ENCODE assay signal across 23 cellular contexts in genomic region chr2:101486258-101486701, GRCh38. TPM values are rescaled to one million over a fixed set of nuclear protein-coding genes. Genes with fewer than 3 reads are reported as not detected.
DNase-seq lines count a peak whose midpoint lies in the region; ATAC-seq and TF ChIP-seq lines count a peak whose summit lies in the region.
"Had no signal": no experiment of that assay in that cellular context is flagged by ENCODE, and none has a peak within 500 bp of the region (broad histone marks: within the 10 kb centered on the region; RNA-seq: fewer than 3 reads in every experiment).

No MANE protein-coding gene starts in this region.

- H3K36me3 ChIP-seq in CD8-positive, alpha-beta T cell (ENCODE audit: insufficient read depth, low read length): no peaks in the 10 kb centered on the region
- H3K36me3 ChIP-seq: adrenal gland, breast epithelium, suprapubic skin had no signal

- intact Hi-C loops in CD8-positive, alpha-beta T cell (cut with DNase I, micrococcal nuclease): no loop called here

- no peak overlapping the region for H3K4me3 Mint-ChIP-seq in activated T-cell treated with anti-CD3 and anti-CD28 coated beads, Interleukin-2, amount 50 U/mL, for 4 hours
- no peak overlapping the region for H3K4me3 Mint-ChIP-seq in CD8-positive, alpha-beta T cell
- peak overlapping the region; percentile 4 for H3K4me3 Mint-ChIP-seq in activated T-helper 17 cell treated with anti-CD3 and anti-CD28 coated beads, Interleukin-2, amount 50 U/mL, for 72 hours
- H3K4me3 Mint-ChIP-seq in nephron: no peak overlapping the region
- H3K4me3 Mint-ChIP-seq: HFFc6, WTC11 had no signal

- no peaks in the 10 kb centered on the region for H3K9me3 Mint-ChIP-seq in activated T-cell treated with anti-CD3 and anti-CD28 coated beads, Interleukin-2, amount 50 U/mL, for 4 hours
- no peaks in the 10 kb centered on the region for H3K9me3 Mint-ChIP-seq in CD8-positive, alpha-beta T cell
- peaks cover 4% of the 10 kb centered on the region for H3K9me3 Mint-ChIP-seq in activated T-helper 17 cell treated with anti-CD3 and anti-CD28 coated beads, Interleukin-2, amount 50 U/mL, for 72 hours
- peaks cover 8% of the 10 kb centered on the region for H3K9me3 Mint-ChIP-seq in nephron
- H3K9me3 Mint-ChIP-seq: CD8-positive, alpha-beta memory T cell; HFFc6 had no signal

- CTCF ChIA-PET in CD8-positive, alpha-beta T cell (lab: Charles Lee): interaction anchor here (0.7 to 1.5 kb wide), 4 partner anchors 10 to 240 kb away, joined by 3 to 4 read pairs (median 3); no protein-coding TSS in a partner anchor

- peaks cover 20% of the 10 kb centered on the region for H3K4me1 Mint-ChIP-seq in activated T-cell treated with anti-CD3 and anti-CD28 coated beads, Interleukin-2, amount 50 U/mL, for 4 hours (ENCODE audit: low read depth)
- peaks cover 17% of the 10 kb centered on the region for H3K4me1 Mint-ChIP-seq in CD8-positive, alpha-beta T cell (ENCODE audit: low read depth)
- peaks cover 8% of the 10 kb centered on the region for H3K4me1 Mint-ChIP-seq in activated T-helper 17 cell treated with anti-CD3 and anti-CD28 coated beads, Interleukin-2, amount 50 U/mL, for 72 hours
- no peaks in the 10 kb centered on the region for H3K4me1 Mint-ChIP-seq in nephron

- no peaks in the 10 kb centered on the region for H3K9me3 ChIP-seq in CD8-positive, alpha-beta T cell (ENCODE audit: low read length)
- H3K9me3 ChIP-seq: adrenal gland, suprapubic skin had no signal

- no peaks in the 10 kb centered on the region for H3K27me3 ChIP-seq in CD8-positive, alpha-beta T cell (ENCODE audit: insufficient read depth, low read length)
- H3K27me3 ChIP-seq: adrenal gland, breast epithelium, suprapubic skin had no signal

- H3K4me3 ChIP-seq in CD8-positive, alpha-beta T cell (ENCODE audit: low read depth, low read length): no peak overlapping the region
- H3K4me3 ChIP-seq: adrenal gland, breast epithelium, suprapubic skin had no signal

- peaks cover 13% of the 10 kb centered on the region for H3K4me1 ChIP-seq in CD8-positive, alpha-beta T cell (ENCODE audit: insufficient read depth, low read length)
- H3K4me1 ChIP-seq: adrenal gland, breast epithelium, suprapubic skin had no signal

- H3K27ac ChIP-seq in CD8-positive, alpha-beta T cell (ENCODE audit: low read depth, low read length): no peak overlapping the region
- H3K27ac ChIP-seq: adrenal gland, breast epithelium, suprapubic skin had no signal

- POLR2A ChIA-PET in CD8-positive, alpha-beta T cell (lab: Charles Lee): interaction anchor here (1.5 kb wide), 1 partner anchor 14 kb away, joined by 3 read pairs; no protein-coding TSS in a partner anchor

- no peak for DNase-seq in activated T-cell treated with anti-CD3 and anti-CD28 coated beads, Interleukin-2, amount 50 U/mL, for 4 hours
- no peak for DNase-seq in activated T-cell treated with anti-CD3 and anti-CD28 coated beads, Interleukin-2, amount 50 U/mL, for 1 hour
- no peak for DNase-seq in CD8-positive, alpha-beta T cell
- DNase-seq in CD1c-positive myeloid dendritic cell (ENCODE audit: extremely low spot score): no peak
- DNase-seq: adrenal gland; CD8-positive, alpha-beta memory T cell; cortex of kidney; foreskin fibroblast; HFFc6; hypothalamus; islet precursor cell; KG1; NCI-H1930; posterior cingulate gyrus had no signal

- no peak for TF ChIP-seq CTCF in CD8-positive, alpha-beta T cell (IDR thresholded peaks at IDR 0.05)
- no peak for TF ChIP-seq CTCF in nephron (IDR thresholded peaks at IDR 0.05; ENCODE audit: unreplicated experiment in 3 of 3)

- ATAC-seq in activated T-cell treated with anti-CD3 and anti-CD28 coated beads, Interleukin-2, amount 50 U/mL, for 4 hours: peak; percentile 57 to 70
- no peak for ATAC-seq in CD8-positive, alpha-beta T cell
- ATAC-seq in activated T-helper 17 cell treated with anti-CD3 and anti-CD28 coated beads, Interleukin-2, amount 50 U/mL, for 72 hours (replicated peaks): peak; percentile 86
- ATAC-seq in HG03025 (IDR thresholded peaks at IDR 0.05; ENCODE audit: low FRiP score, unreplicated experiment) (no peak), HG03571 (IDR thresholded peaks at IDR 0.05; ENCODE audit: unreplicated experiment) (no peak)
- ATAC-seq: Panc1, WTC11 had no signal

- peak overlapping the region; percentile 33 for H3K27ac Mint-ChIP-seq in CD8-positive, alpha-beta T cell
- H3K27ac Mint-ChIP-seq in activated T-helper 17 cell treated with anti-CD3 and anti-CD28 coated beads, Interleukin-2, amount 50 U/mL, for 72 hours: peak overlapping the region; percentile 1
- H3K27ac Mint-ChIP-seq in nephron: peak overlapping the region in 2 of 3 experiments; percentile 18 to 45
- H3K27ac Mint-ChIP-seq: HFFc6, WTC11 had no signal

- H3K36me3 Mint-ChIP-seq in activated T-cell treated with anti-CD3 and anti-CD28 coated beads, Interleukin-2, amount 50 U/mL, for 4 hours (ENCODE audit: insufficient read depth): no peaks in the 10 kb centered on the region
- no peaks in the 10 kb centered on the region for H3K36me3 Mint-ChIP-seq in CD8-positive, alpha-beta T cell
- H3K36me3 Mint-ChIP-seq in activated T-helper 17 cell treated with anti-CD3 and anti-CD28 coated beads, Interleukin-2, amount 50 U/mL, for 72 hours (ENCODE audit: low read depth): no peaks in the 10 kb centered on the region
- no peaks in the 10 kb centered on the region for H3K36me3 Mint-ChIP-seq in nephron (ENCODE audit: low read depth)
- H3K36me3 Mint-ChIP-seq: WTC11 had no signal

- H3K27me3 Mint-ChIP-seq in activated T-cell treated with anti-CD3 and anti-CD28 coated beads, Interleukin-2, amount 50 U/mL, for 4 hours (ENCODE audit: low read depth): no peaks in the 10 kb centered on the region
- no peaks in the 10 kb centered on the region for H3K27me3 Mint-ChIP-seq in CD8-positive, alpha-beta T cell (ENCODE audit: low read depth)
- H3K27me3 Mint-ChIP-seq in activated T-helper 17 cell treated with anti-CD3 and anti-CD28 coated beads, Interleukin-2, amount 50 U/mL, for 72 hours: no peaks in the 10 kb centered on the region
- H3K27me3 Mint-ChIP-seq in nephron (ENCODE audit: low read depth): peaks cover 10% of the 10 kb centered on the region

RNA-seq across cellular contexts. Expression of gene RFX8, which starts 11.4 kb away (rescaled TPM):
- total RNA-seq in activated T-cell treated with anti-CD3 and anti-CD28 coated beads, Interleukin-2, amount 50 U/mL, for 4 hours: not detected
- not detected for total RNA-seq in CD8-positive, alpha-beta T cell
- under 1 TPM; 0.45 to 0.48 TPM for total RNA-seq in activated T-helper 17 cell treated with anti-CD3 and anti-CD28 coated beads, Interleukin-2, amount 50 U/mL, for 72 hours
- total RNA-seq: CD8-positive, alpha-beta memory T cell; SK-MEL-5 had no signal

Comparison
In these comparisons a context has a peak if more than half of its experiments do, and no peak if none do; other contexts are left out.
1. ATAC-seq: peak in activated T-cell treated with anti-CD3 and anti-CD28 coated beads, Interleukin-2, amount 50 U/mL, for 4 hours (2 of 2) and activated T-helper 17 cell treated with anti-CD3 and anti-CD28 coated beads, Interleukin-2, amount 50 U/mL, for 72 hours (single experiment); none in CD8-positive, alpha-beta T cell (single experiment), HG03025 (single experiment) and HG03571 (single experiment).
2. Peak in every context shown above with its lines, with median percentiles within 50 percentile points of each other: H3K27ac Mint-ChIP-seq.